ENCODE assay signal across 8 cellular contexts in genomic region chr7:5692112-5692844, GRCh38.
DNase-seq lines count a peak whose midpoint lies in the region; ATAC-seq, FAIRE-seq and TF ChIP-seq lines count a peak whose summit lies in the region.

No MANE protein-coding gene starts in this region.

- POLR2A ChIA-PET in A549 (lab: Yijun Ruan, JAX): interaction anchor here (0.5 to 1.8 kb wide), 4 partner anchors 11 to 174 kb away, joined by 3 to 6 read pairs (median 4); no protein-coding TSS in a partner anchor

- peak; percentile 43 to 67; a peak in 2 of 5 replicates for TF ChIP-seq EP300 in A549 (IDR thresholded peaks at IDR 0.05)

- H3K4me3 ChIP-seq in A549 (peak overlapping the region; percentile 35), heart right ventricle (peak overlapping the region in 5 of 10 donors; percentile 1 to 21 (median 19))

- H3K9me3 ChIP-seq in A549 (no peaks in the 10 kb centered on the region), heart right ventricle (no peaks in the 10 kb centered on the region)

- TF ChIP-seq CTCF in A549 (IDR thresholded peaks at IDR 0.05) (no peak), heart right ventricle (IDR thresholded peaks at IDR 0.05) (no peak)

- peaks cover 0 to 4% (median 0%) of the 10 kb centered on the region in 9 donors for H3K36me3 ChIP-seq in heart right ventricle

- intact Hi-C loops in heart right ventricle (cut with DNase I): no loop called here

- no peaks in the 10 kb centered on the region for H3K27me3 ChIP-seq in heart right ventricle

- H3K4me1 ChIP-seq in A549 (peaks cover 72% of the 10 kb centered on the region), heart right ventricle (peaks cover 34 to 100% (median 92%) of the 10 kb centered on the region in 9 donors)

- FAIRE-seq in A549 (lab: Jason Lieb, UNC) (peak; percentile 49), GM12892 (lab: Jason Lieb, UNC) (no peak), GM19239 (lab: Jason Lieb, UNC) (no peak)

- ATAC-seq in A549 (peak; percentile 82 to 84), heart right ventricle (peak; percentile 56 to 68 (median 62))

- peak overlapping the region; percentile 98 for H3K4me2 ChIP-seq in A549

- TF ChIP-seq RAD21 in A549 (conservative IDR thresholded peaks at IDR 0.05 in 1 of 2, IDR thresholded peaks at IDR 0.05 in 1 of 2): no peak

- H3K27ac ChIP-seq in A549: peak overlapping the region; percentile 86 to 95
- peak overlapping the region; percentile 61 for H3K27ac ChIP-seq in adipose tissue (ENCODE audit: low read depth, low read length)
- peak overlapping the region; percentile 68 to 94 (median 88) for H3K27ac ChIP-seq in heart right ventricle

- CTCF ChIA-PET in A549 (lab: Yijun Ruan, JAX): interaction anchor here (2.2 to 9.8 kb wide), 7 partner anchors 11 to 197 kb away, joined by 7 to 94 read pairs (median 12); partner anchors contain the start of gene RNF216

- TF ChIP-seq POLR2A in A549 (IDR thresholded peaks at IDR 0.05; ENCODE audit: low read length) (no peak), GM12892 (IDR thresholded peaks at IDR 0.05; ENCODE audit: low read depth, low read length) (no peak)

- WGBS in A549 (ENCODE audit: missing lambda C conversion rate): 2% methylated on average over 14 of the region's 14 CpGs
- WGBS in adipose tissue, 3 donors: 32 to 45% (median 35%) methylated on average over 14 of the region's 14 CpGs
- WGBS in heart right ventricle, 2 donors: 8 to 10% methylated on average over 14 of the region's 14 CpGs

- DNase-seq in A549 (ENCODE audit: low read depth in 1 of 2, low spot score in 1 of 2): peak; percentile 79 to 86
- DNase-seq in HPDE6-E6E7 (ENCODE audit: extremely low spot score): peak; percentile 79
- peak; percentile 80 to 91 for DNase-seq in heart right ventricle
- DNase-seq in renal cortical epithelial cell (ENCODE audit: low read depth): peak; percentile 97
- DNase-seq in DMS114 treated with DMSO at 0.1 percent for 48 hours (lab: John Stamatoyannopoulos, UW; ENCODE audit: unreplicated experiment): no peak
- DNase-seq in GM12892 (ENCODE audit: insufficient read length): no peak
- no peak for DNase-seq in GM19239 (ENCODE audit: insufficient read length, low spot score)

TF ChIP-seq in A549, 52 proteins besides CTCF, POLR2A, EP300 and RAD21 (continues in another document):
- TF ChIP-seq CHD2 (IDR thresholded peaks at IDR 0.05; ENCODE audit: low read length, partially characterized antibody) (no peak), RFX5 (IDR thresholded peaks at IDR 0.05) (no peak), JUNB (IDR thresholded peaks at IDR 0.05) (no peak; the same call in none of the 2 replicates), GATA3 (IDR thresholded peaks at IDR 0.05; ENCODE audit: borderline replicate concordance) (peak; percentile 71; the same call in 1 of the 2 replicates), HEYL (CRISPR knock-in tag; IDR thresholded peaks at IDR 0.05) (no peak), TFCP2L1 (CRISPR knock-in tag; IDR thresholded peaks at IDR 0.05) (no peak), ATOH8 (CRISPR knock-in tag; IDR thresholded peaks at IDR 0.05; ENCODE audit: low read depth) (no peak), ZC3H11A (IDR thresholded peaks at IDR 0.05) (no peak), ESRRA (IDR thresholded peaks at IDR 0.05; ENCODE audit: borderline replicate concordance, low read length) (no peak), CBX8 (IDR thresholded peaks at IDR 0.05) (no peak), FOSL2 (IDR thresholded peaks at IDR 0.05) (peak; percentile 67), FOSL2 (CRISPR knock-in tag; IDR thresholded peaks at IDR 0.05) (peak; percentile 93), JUN (IDR thresholded peaks at IDR 0.05) (peak in 1 of 2 experiments; percentile 76; a peak in 2 of 5 replicates), PHF8 (IDR thresholded peaks at IDR 0.05; ENCODE audit: borderline replicate concordance, low read depth) (no peak), HDAC2 (IDR thresholded peaks at IDR 0.05) (no peak), HOXA7 (CRISPR knock-in tag; IDR thresholded peaks at IDR 0.05) (no peak), CHD4 (IDR thresholded peaks at IDR 0.05; ENCODE audit: borderline replicate concordance) (no peak), RNF2 (IDR thresholded peaks at IDR 0.05; ENCODE audit: borderline replicate concordance, low read depth) (no peak), KDM5A (IDR thresholded peaks at IDR 0.05) (no peak), ELK1 (IDR thresholded peaks at IDR 0.05; ENCODE audit: low read depth, low read length) (no peak), MAX (IDR thresholded peaks at IDR 0.05) (peak; percentile 57), NFE2L2 (conservative IDR thresholded peaks at IDR 0.05; ENCODE audit: low read length) (no peak), SMC3 (IDR thresholded peaks at IDR 0.05) (no peak), MAFK (IDR thresholded peaks at IDR 0.05; ENCODE audit: partially characterized antibody) (peak; percentile 1), TP53 (CRISPR knock-in tag; IDR thresholded peaks at IDR 0.05) (no peak), HOXB13 (CRISPR knock-in tag; IDR thresholded peaks at IDR 0.05; ENCODE audit: low read depth) (no peak), ZFP36 (IDR thresholded peaks at IDR 0.05; ENCODE audit: borderline replicate concordance, partially characterized antibody) (no peak), FOXS1 (CRISPR knock-in tag; IDR thresholded peaks at IDR 0.05) (no peak), HES2 (IDR thresholded peaks at IDR 0.05) (peak; percentile 51; the same call in 1 of the 2 replicates), HOXB5 (CRISPR knock-in tag; IDR thresholded peaks at IDR 0.05) (no peak), BCL3 (IDR thresholded peaks at IDR 0.05) (no peak), EHF (CRISPR knock-in tag; IDR thresholded peaks at IDR 0.05) (no peak), CBX2 (IDR thresholded peaks at IDR 0.05; ENCODE audit: borderline replicate concordance, low read depth) (no peak), E2F6 (IDR thresholded peaks at IDR 0.05; ENCODE audit: borderline replicate concordance, low read depth) (no peak)

Comparison
In these comparisons a context has a peak if more than half of its experiments do, and no peak if none do; other contexts are left out.
1. DNase-seq: peak in A549 (2 of 2), HPDE6-E6E7 (single experiment), heart right ventricle (2 of 2) and renal cortical epithelial cell (single experiment); none in DMS114 treated with DMSO at 0.1 percent for 48 hours (single experiment), GM12892 (single experiment) and GM19239 (single experiment).
2. Peak in every context shown above with its lines, with median percentiles within 50 percentile points of each other: H3K27ac ChIP-seq.